ENCODE assay signal across 18 cellular contexts in the genomic region with DNA sequence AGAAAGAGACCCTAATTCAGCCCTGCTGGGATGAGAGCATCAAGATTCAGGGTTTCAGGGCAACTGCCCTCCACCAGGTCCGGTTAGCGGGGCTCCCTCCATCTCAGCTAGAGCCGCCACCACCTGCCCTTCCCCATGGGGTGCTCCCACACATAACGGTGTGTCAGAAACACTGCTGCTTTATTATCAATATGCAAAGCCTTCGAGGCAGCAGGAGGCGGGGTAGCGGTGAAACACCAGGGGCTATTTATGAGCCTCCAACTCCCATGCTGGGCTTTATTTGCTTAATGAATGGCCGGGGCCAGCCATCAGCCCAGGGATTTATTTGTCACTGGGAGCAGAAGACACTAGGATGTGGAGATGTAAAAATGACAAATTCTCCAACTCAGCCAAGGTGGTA.
"Had no signal": no experiment of that assay in that cellular context is flagged by ENCODE, and none has a peak within 500 bp of the region (broad histone marks: within the 10 kb centered on the region; RNA-seq: fewer than 3 reads in every experiment).

No MANE protein-coding gene starts in this region.

- H3K4me1 Mint-ChIP-seq: nephron progenitor cell had no signal

- H3K9me3 ChIP-seq: gastrocnemius medialis, heart right ventricle, neutrophil, thoracic aorta, transverse colon had no signal

- DNase-seq: cortex of kidney; dorsolateral prefrontal cortex; effector CD8-positive, alpha-beta T cell; gastrocnemius medialis; heart right ventricle; hypothalamus; kidney glomerular epithelial cell; naive thymus-derived CD4-positive, alpha-beta T cell; nephron progenitor cell; stimulated activated naive CD4-positive, alpha-beta T cell; stomach; substantia nigra; transverse colon had no signal

- H3K4me3 Mint-ChIP-seq: naive thymus-derived CD4-positive, alpha-beta T cell; nephron progenitor cell had no signal

- H3K36me3 ChIP-seq: gastrocnemius medialis, heart right ventricle, neutrophil, stomach, thoracic aorta, transverse colon had no signal

- H3K9me3 Mint-ChIP-seq: nephron progenitor cell had no signal

- H3K27ac ChIP-seq: dorsolateral prefrontal cortex, gastrocnemius medialis, heart right ventricle, neutrophil, skin epidermis, stomach, thoracic aorta, transverse colon had no signal

- ATAC-seq: esophagus mucosa; gastrocnemius medialis; heart right ventricle; naive thymus-derived CD4-positive, alpha-beta T cell; sciatic nerve had no signal

- H3K27me3 ChIP-seq: gastrocnemius medialis, neutrophil, stomach, transverse colon had no signal

- H3K36me3 Mint-ChIP-seq: naive thymus-derived CD4-positive, alpha-beta T cell had no signal

- H3K4me1 ChIP-seq: gastrocnemius medialis, stomach, transverse colon had no signal

- H3K4me3 ChIP-seq: dorsolateral prefrontal cortex, gastrocnemius medialis, heart right ventricle, skin epidermis, stomach, thoracic aorta, transverse colon had no signal

- H3K27ac Mint-ChIP-seq: naive thymus-derived CD4-positive, alpha-beta T cell; nephron progenitor cell had no signal
